ENCODE assay signal across 23 cellular contexts in the genomic region with DNA sequence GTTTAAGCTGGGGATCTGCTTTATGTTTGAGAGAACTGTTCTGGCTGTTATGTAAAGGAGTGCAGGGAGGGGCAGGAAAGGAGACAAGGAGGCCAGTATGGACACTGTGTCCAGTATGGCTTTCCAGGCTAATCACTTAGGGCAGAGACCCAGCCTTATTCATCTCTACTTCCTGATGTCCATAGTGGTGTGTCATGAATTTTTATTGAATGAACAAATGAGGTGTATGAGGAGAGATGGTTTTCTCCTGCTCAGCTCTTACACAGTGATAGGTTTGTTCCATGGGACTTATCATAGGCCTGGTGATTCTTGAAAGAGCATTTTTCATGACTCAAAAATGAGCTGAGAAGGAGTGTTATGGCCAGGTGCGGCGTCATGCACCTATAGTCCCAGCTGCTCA. TPM values are rescaled to one million over a fixed set of nuclear protein-coding genes. Genes with fewer than 3 reads are reported as not detected.
A peak's percentile ranks its signal among the peaks of the same experiment; 100 is the strongest.
DNase-seq lines count a peak whose midpoint lies in the region; ATAC-seq and TF ChIP-seq lines count a peak whose summit lies in the region.
"Had no signal": no experiment of that assay in that cellular context is flagged by ENCODE, and none has a peak within 500 bp of the region (broad histone marks: within the 10 kb centered on the region; RNA-seq: fewer than 3 reads in every experiment).

No MANE protein-coding gene starts in this region.

- H3K27me3 ChIP-seq in mammary epithelial cell (ENCODE audit: insufficient read depth, low read length) (no peaks in the 10 kb centered on the region), breast epithelium (no peaks in the 10 kb centered on the region), RWPE2 (ENCODE audit: insufficient read depth, poor library complexity, severe bottlenecking) (no peaks in the 10 kb centered on the region), hepatocyte (no peaks in the 10 kb centered on the region), adrenal gland (no peaks in the 10 kb centered on the region)
- H3K27me3 ChIP-seq: SJSA1 had no signal

- no peak overlapping the region for H3K4me3 Mint-ChIP-seq in stimulated activated memory B cell treated with anti-CD40 and anti-IgM and Interleukin-4, amounts not matched to agents 10 μg/mL and 1 μg/mL and 100 μg/mL, for 72 hours
- H3K4me3 Mint-ChIP-seq: GM23338 had no signal

- H2AFZ ChIP-seq in mammary epithelial cell (ENCODE audit: low read depth, low read length) = no peak overlapping the region
- H2AFZ ChIP-seq in hepatocyte = no peak overlapping the region
- H2AFZ ChIP-seq: GM23338 had no signal

- no peaks in the 10 kb centered on the region for H3K36me3 ChIP-seq in mammary epithelial cell (ENCODE audit: insufficient read depth, low read length)
- no peaks in the 10 kb centered on the region for H3K36me3 ChIP-seq in breast epithelium
- H3K36me3 ChIP-seq in RWPE2 (ENCODE audit: low read depth) = peaks cover 9% of the 10 kb centered on the region; the same call in 1 of the 2 replicates
- no peaks in the 10 kb centered on the region for H3K36me3 ChIP-seq in hepatocyte (replicated peaks; ENCODE audit: insufficient read depth, low read depth)
- H3K36me3 ChIP-seq in adrenal gland (replicated peaks in 1 of 2) = peaks cover 0 to 11% of the 10 kb centered on the region in 2 donors

- H3K4me1 Mint-ChIP-seq in stimulated activated memory B cell treated with anti-CD40 and anti-IgM and Interleukin-4, amounts not matched to agents 10 μg/mL and 1 μg/mL and 100 μg/mL, for 72 hours = peaks cover 25% of the 10 kb centered on the region
- H3K4me1 Mint-ChIP-seq: GM23338 had no signal

- H3K27ac ChIP-seq in mammary epithelial cell (ENCODE audit: insufficient read depth, low read depth, low read length) (no peak overlapping the region), breast epithelium (no peak overlapping the region), RWPE2 (ENCODE audit: poor library complexity, severe bottlenecking) (no peak overlapping the region), hepatocyte (peak overlapping the region; percentile 86), adrenal gland (no peak overlapping the region)
- H3K27ac ChIP-seq: SJSA1 had no signal

- intact Hi-C loops in mammary epithelial cell (cut with micrococcal nuclease) = no loop called here
- intact Hi-C loops in breast epithelium (cut with DNase I; ENCODE audit: low total_unique reads) = no loop called here
- intact Hi-C loops in adrenal gland (cut with DNase I) = no loop called here

- H3K9me2 ChIP-seq in hepatocyte (replicated peaks; ENCODE audit: insufficient read depth) = no peaks in the 10 kb centered on the region

- DNase-seq in mammary epithelial cell = peak; percentile 64
- DNase-seq in breast epithelium (ENCODE audit: low spot score in 2 of 2) = no peak
- no peak for DNase-seq in RWPE2 (ENCODE audit: low spot score)
- no peak for DNase-seq in hepatocyte (ENCODE audit: low spot score)
- DNase-seq in adrenal gland = no peak
- DNase-seq in cortex of kidney (lab: John Stamatoyannopoulos, UW) = no peak
- DNase-seq: 8988T; AML-193; C1 segment of cervical spinal cord; KG1; NCI-H1105; NCI-H146; NCI-H2029; NCI-H226; NCI-H510A treated with DMSO at 0.1 percent for 48 hours; NCI-H774; NK-92 treated with Interleukin-12 subunit alpha and Interleukin-12 subunit beta, amount 100 ng/mL, for 24 hours had no signal

- H4K20me1 ChIP-seq in mammary epithelial cell (ENCODE audit: insufficient read depth, low read length) (no peaks in the 10 kb centered on the region), hepatocyte (ENCODE audit: insufficient read depth, poor library complexity, severe bottlenecking) (no peaks in the 10 kb centered on the region)

- H3K9ac ChIP-seq in mammary epithelial cell (ENCODE audit: insufficient read depth, low read length) = no peak overlapping the region

- H3K36me3 Mint-ChIP-seq in stimulated activated memory B cell treated with anti-CD40 and anti-IgM and Interleukin-4, amounts not matched to agents 10 μg/mL and 1 μg/mL and 100 μg/mL, for 72 hours = peaks cover 27% of the 10 kb centered on the region

- TF ChIP-seq POLR2A in breast epithelium (IDR thresholded peaks at IDR 0.05) (no peak), adrenal gland (IDR thresholded peaks at IDR 0.05) (no peak)

- in situ Hi-C loops in mammary epithelial cell (cut with MboI; ENCODE audit: low sequenced_read_pairs in 2 of 2) = no loop called here

- H3K4me2 ChIP-seq in mammary epithelial cell (ENCODE audit: insufficient read depth, low read depth, low read length) = no peak overlapping the region
- no peak overlapping the region for H3K4me2 ChIP-seq in hepatocyte
- H3K4me2 ChIP-seq: GM23338 had no signal

- peaks cover 12% of the 10 kb centered on the region for H3K4me1 ChIP-seq in mammary epithelial cell (ENCODE audit: insufficient read depth, low read length)
- H3K4me1 ChIP-seq in breast epithelium = no peaks in the 10 kb centered on the region
- no peaks in the 10 kb centered on the region for H3K4me1 ChIP-seq in RWPE2 (ENCODE audit: insufficient read depth, poor library complexity, severe bottlenecking)
- peaks cover 3% of the 10 kb centered on the region for H3K4me1 ChIP-seq in hepatocyte (ENCODE audit: insufficient read depth)
- no peaks in the 10 kb centered on the region for H3K4me1 ChIP-seq in adrenal gland (replicated peaks in 1 of 2)
- H3K4me1 ChIP-seq: HAP-1, SJSA1 had no signal

- no peaks in the 10 kb centered on the region for H3K9me3 Mint-ChIP-seq in stimulated activated memory B cell treated with anti-CD40 and anti-IgM and Interleukin-4, amounts not matched to agents 10 μg/mL and 1 μg/mL and 100 μg/mL, for 72 hours
- H3K9me3 Mint-ChIP-seq: GM23338 had no signal

- H3K79me2 ChIP-seq in mammary epithelial cell (ENCODE audit: insufficient read depth, low read length) = no peaks in the 10 kb centered on the region
- no peaks in the 10 kb centered on the region for H3K79me2 ChIP-seq in hepatocyte

- H3K9me3 ChIP-seq in mammary epithelial cell (replicated peaks; ENCODE audit: insufficient read depth, low read length) (no peaks in the 10 kb centered on the region), breast epithelium (no peaks in the 10 kb centered on the region), RWPE2 (ENCODE audit: severe bottlenecking) (no peaks in the 10 kb centered on the region), hepatocyte (ENCODE audit: low read depth) (no peaks in the 10 kb centered on the region), adrenal gland (replicated peaks in 1 of 3) (no peaks in the 10 kb centered on the region)
- H3K9me3 ChIP-seq: HAP-1, SJSA1 had no signal

- CTCF ChIA-PET in mammary epithelial cell (lab: Charles Lee; ENCODE audit: low non-redundant PET) = no interaction called here

- no peaks in the 10 kb centered on the region for H3K27me3 Mint-ChIP-seq in stimulated activated memory B cell treated with anti-CD40 and anti-IgM and Interleukin-4, amounts not matched to agents 10 μg/mL and 1 μg/mL and 100 μg/mL, for 72 hours

- ATAC-seq in RWPE2 (ENCODE audit: low read depth) (peak; percentile 13; the same call in 1 of the 3 replicates), HG03432 (IDR thresholded peaks at IDR 0.05; ENCODE audit: unreplicated experiment) (no peak)
- ATAC-seq in stimulated activated memory B cell treated with anti-CD40 and anti-IgM and Interleukin-4, amounts not matched to agents 10 μg/mL and 1 μg/mL and 100 μg/mL, for 72 hours = no peak
- ATAC-seq: GM23338, Panc1 had no signal

- H3K4me3 ChIP-seq in mammary epithelial cell (replicated peaks in 1 of 3; ENCODE audit: insufficient read depth in 1 of 3, low read depth in 2 of 3, low read length in 3 of 3) = no peak overlapping the region
- H3K4me3 ChIP-seq in breast epithelium = no peak overlapping the region
- no peak overlapping the region for H3K4me3 ChIP-seq in RWPE2 (ENCODE audit: severe bottlenecking)
- H3K4me3 ChIP-seq in hepatocyte = no peak overlapping the region
- no peak overlapping the region for H3K4me3 ChIP-seq in adrenal gland
- H3K4me3 ChIP-seq: GM23338, HAP-1, SJSA1 had no signal

- no peak for TF ChIP-seq CTCF in mammary epithelial cell (conservative IDR thresholded peaks at IDR 0.05 in 1 of 2, IDR thresholded peaks at IDR 0.05 in 1 of 2; ENCODE audit: extremely low read depth in 1 of 2, insufficient read depth in 1 of 2, low read depth in 1 of 2, low read length in 2 of 2)
- no peak for TF ChIP-seq CTCF in breast epithelium (IDR thresholded peaks at IDR 0.05)
- no peak for TF ChIP-seq CTCF in RWPE2 (IDR thresholded peaks at IDR 0.05; ENCODE audit: poor library complexity, severe bottlenecking)
- TF ChIP-seq CTCF in hepatocyte (IDR thresholded peaks at IDR 0.05; ENCODE audit: poor library complexity) = no peak
- TF ChIP-seq CTCF in adrenal gland (IDR thresholded peaks at IDR 0.05) = no peak

- peak overlapping the region; percentile 37 for H3K27ac Mint-ChIP-seq in stimulated activated memory B cell treated with anti-CD40 and anti-IgM and Interleukin-4, amounts not matched to agents 10 μg/mL and 1 μg/mL and 100 μg/mL, for 72 hours
- H3K27ac Mint-ChIP-seq: GM23338 had no signal

- BruUV-seq in mammary epithelial cell (replicated peaks; lab: Mats Ljungman, UMichigan) = no TSS peak

- dilution Hi-C loops in mammary epithelial cell (cut with HindIII; ENCODE audit: low sequenced_read_pairs) = no loop called here

- WGBS in mammary epithelial cell (ENCODE audit: low coverage, missing lambda C conversion rate) = 96% methylated on average over 2 of the region's 2 CpGs
- 100% methylated on average over 2 of the region's 2 CpGs for WGBS in hepatocyte (ENCODE audit: low lambda C conversion rate, missing lambda C conversion rate)
- WGBS in adrenal gland, 4 donors = 93 to 98% (median 97%) methylated on average over 2 of the region's 2 CpGs

RNA-seq across cellular contexts. Expression of a gene that starts 20.5 kb away (rescaled TPM):
- 1 to 10 TPM in 1 of 2 donors, under 1 TPM in 1; 0.61 to 1.3 TPM for total RNA-seq in mammary epithelial cell
- polyA plus RNA-seq in mammary epithelial cell = 0.97 TPM
- 2.1 TPM for polyA minus RNA-seq in mammary epithelial cell
- total RNA-seq in breast epithelium = 1 to 10 TPM in 2 of 3 donors, under 1 TPM in 1; 0.48 to 4.5 (median 2.0) TPM
- 90.2 and 121 TPM in 2 replicates for total RNA-seq in hepatocyte
- 75.6 and 94.3 TPM in 2 replicates for polyA plus RNA-seq in hepatocyte
- 10 to 100 TPM; 16.3 to 89.5 (median 29.9) TPM for total RNA-seq in adrenal gland
- 10 to 100 TPM; 12.3 to 14.6 (median 12.5) TPM for polyA plus RNA-seq in adrenal gland

RNA-seq across cellular contexts. Expression of a gene that starts 43.7 kb away (rescaled TPM):
- total RNA-seq in mammary epithelial cell (10 to 100 TPM; 16.0 to 16.9 TPM), breast epithelium (10 to 100 TPM; 13.6 to 28.2 (median 19.2) TPM), hepatocyte (13.1 and 13.8 TPM in 2 replicates), adrenal gland (10 to 100 TPM; 13.3 to 29.4 (median 17.9) TPM)
- polyA plus RNA-seq in mammary epithelial cell (14.4 TPM), hepatocyte (18.0 and 21.4 TPM in 2 replicates), adrenal gland (10 to 100 TPM in 1 of 3 donors, 1 to 10 TPM in 2; 7.9 to 16.8 (median 8.3) TPM)
- polyA minus RNA-seq in mammary epithelial cell = 6.7 TPM

RNA-seq across cellular contexts. Expression of a gene that starts 59.6 kb away (rescaled TPM):
- total RNA-seq in mammary epithelial cell (10 to 100 TPM; 24.8 to 47.0 TPM), breast epithelium (10 to 100 TPM; 27.8 to 61.3 (median 53.1) TPM), hepatocyte (24.1 and 28.2 TPM in 2 replicates), adrenal gland (10 to 100 TPM; 11.2 to 44.5 (median 31.8) TPM)
- polyA plus RNA-seq in mammary epithelial cell (16.5 TPM), hepatocyte (12.6 and 22.3 TPM in 2 replicates), adrenal gland (10 to 100 TPM; 32.7 to 51.0 (median 50.5) TPM)
- polyA minus RNA-seq in mammary epithelial cell = 41.6 TPM
